22 cellular contexts compared by ENCODE assay signal in the genomic region with DNA sequence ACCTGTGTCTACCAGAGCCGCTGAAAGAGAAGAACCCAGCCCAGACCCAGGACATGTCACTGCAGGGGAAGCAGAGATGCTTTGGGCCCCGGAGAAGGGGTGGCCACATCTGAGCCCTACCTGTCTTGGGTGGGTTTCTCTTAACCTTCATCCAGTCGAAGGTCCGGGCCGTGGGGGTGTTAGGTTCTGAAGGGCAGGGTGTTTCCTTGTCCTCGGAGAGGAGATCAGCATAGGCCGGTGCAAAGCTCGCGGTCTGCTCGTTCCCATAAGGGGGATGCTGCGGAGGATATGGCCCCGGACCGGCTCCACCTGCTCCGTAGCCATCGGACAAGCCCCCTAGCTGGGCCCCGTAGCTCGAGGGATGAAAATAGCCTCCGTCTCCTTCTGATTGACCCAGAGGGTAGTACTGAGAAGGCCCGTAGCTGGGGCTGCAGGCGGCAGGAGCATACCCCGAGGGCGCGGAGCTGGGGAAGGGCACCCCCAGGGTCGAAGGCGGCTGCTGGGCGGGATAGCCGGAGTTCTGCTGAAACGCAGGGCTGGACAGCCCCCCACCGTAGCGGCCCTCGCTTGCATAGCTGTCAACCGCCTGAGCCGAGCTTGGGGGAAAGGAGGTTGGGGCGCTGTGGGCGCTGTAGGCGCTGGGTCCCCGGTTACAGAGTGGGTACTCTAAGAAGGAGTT. TPM values are rescaled to one million over a fixed set of nuclear protein-coding genes. Genes with fewer than 3 reads are reported as not detected.
A peak's percentile ranks its signal among the peaks of the same experiment; 100 is the strongest.
DNase-seq lines count a peak whose midpoint lies in the region; ATAC-seq and TF ChIP-seq lines count a peak whose summit lies in the region.
"Had no signal": no experiment of that assay in that cellular context is flagged by ENCODE, and none has a peak within 500 bp of the region (broad histone marks: within the 10 kb centered on the region; RNA-seq: fewer than 3 reads in every experiment).

No MANE protein-coding gene starts in this region.

- peaks cover 100% of the 10 kb centered on the region for H3K27me3 Mint-ChIP-seq in H9 (ENCODE audit: low read depth)
- H3K27me3 Mint-ChIP-seq in naive thymus-derived CD8-positive, alpha-beta T cell = peaks cover 13 to 23% (median 17%) of the 10 kb centered on the region in 5 donors

- H2BK5ac ChIP-seq in H9 (ENCODE audit: insufficient read length, low read length) = no peak overlapping the region

- H3K9ac ChIP-seq in H9 (ENCODE audit: extremely low read depth, insufficient read length, low read length) = no peak overlapping the region
- H3K9ac ChIP-seq in iPS-20b (ENCODE audit: low read depth, low read length) = no peak overlapping the region
- H3K9ac ChIP-seq: GM23248 had no signal

- H2BK20ac ChIP-seq in H9 (ENCODE audit: low read depth, low read length, poor library complexity, severe bottlenecking) = no peak overlapping the region

- H3K36me3 ChIP-seq in ectodermal cell (ENCODE audit: control insufficient read depth, insufficient read depth, low read length) = no peaks in the 10 kb centered on the region
- H3K36me3 ChIP-seq in iPS-20b (ENCODE audit: insufficient read depth, low read depth, low read length) = no peaks in the 10 kb centered on the region
- no peaks in the 10 kb centered on the region for H3K36me3 ChIP-seq in osteoblast (ENCODE audit: insufficient read depth, low read length)
- H3K36me3 ChIP-seq in OCI-LY7 (ENCODE audit: insufficient read depth, low read length) = no peaks in the 10 kb centered on the region
- H3K36me3 ChIP-seq: SJCRH30 had no signal

- H4K5ac ChIP-seq in H9 (ENCODE audit: insufficient read length, low read depth, low read length) = no peak overlapping the region

- no peaks in the 10 kb centered on the region for H3K23me2 ChIP-seq in H9 (ENCODE audit: insufficient read length, low read depth, low read length, poor library complexity, severe bottlenecking)

- no peak overlapping the region for H2AK5ac ChIP-seq in H9 (ENCODE audit: insufficient read length, low read length)

- H3K36me3 Mint-ChIP-seq in H9 (ENCODE audit: insufficient read depth in 1 of 3, low read depth in 3 of 3) = no peaks in the 10 kb centered on the region
- H3K36me3 Mint-ChIP-seq in naive thymus-derived CD8-positive, alpha-beta T cell = no peaks in the 10 kb centered on the region
- H3K36me3 Mint-ChIP-seq: IgD-negative memory B cell had no signal

- no peak overlapping the region for H3K4ac ChIP-seq in H9 (ENCODE audit: low read depth, low read length)

- H4K8ac ChIP-seq in H9 (replicated peaks; ENCODE audit: insufficient read length, low read depth, low read length) = no peak overlapping the region

- CTCF ChIA-PET in OCI-LY7 (lab: Charles Lee; ENCODE audit: unreplicated experiment) = no interaction called here

- H2BK120ac ChIP-seq in H9 (ENCODE audit: low read depth, low read length, poor library complexity, severe bottlenecking) = no peak overlapping the region

- H3K4me3 Mint-ChIP-seq in H9 = peak overlapping the region in 1 of 2 experiments; percentile 69; a peak in 1 of 5 replicates
- no peak overlapping the region for H3K4me3 Mint-ChIP-seq in naive thymus-derived CD8-positive, alpha-beta T cell
- H3K4me3 Mint-ChIP-seq: HFFc6, IgD-negative memory B cell had no signal

- H3K4me2 ChIP-seq in H9 (ENCODE audit: insufficient read depth, insufficient read length, low read length) (peak overlapping the region; percentile 23), osteoblast (ENCODE audit: insufficient read depth, low read length) (no peak overlapping the region), OCI-LY7 (ENCODE audit: low read length) (no peak overlapping the region)

- H3K56ac ChIP-seq in H9 (ENCODE audit: insufficient read length, low read depth, low read length) = no peak overlapping the region

- TF ChIP-seq CTCF in H9 (conservative IDR thresholded peaks at IDR 0.05) (no peak), osteoblast (IDR thresholded peaks at IDR 0.05; ENCODE audit: extremely low read depth, low read depth, low read length) (no peak), OCI-LY7 (conservative IDR thresholded peaks at IDR 0.05; ENCODE audit: low read length) (no peak)

- peaks cover 63% of the 10 kb centered on the region; the same call in 1 of the 2 replicates for H3K27me3 ChIP-seq in H9 (ENCODE audit: insufficient read depth, low read length)
- peaks cover 91% of the 10 kb centered on the region for H3K27me3 ChIP-seq in ectodermal cell (ENCODE audit: control insufficient read depth, insufficient read depth, low read length, poor library complexity, severe bottlenecking)
- peaks cover 99% of the 10 kb centered on the region for H3K27me3 ChIP-seq in iPS-20b (ENCODE audit: insufficient read depth, low read length)
- peaks cover 54% of the 10 kb centered on the region for H3K27me3 ChIP-seq in osteoblast (ENCODE audit: insufficient read depth, low read length)
- H3K27me3 ChIP-seq: SJCRH30 had no signal

- H4K91ac ChIP-seq in H9 (ENCODE audit: insufficient read length, low read depth, low read length) = no peak overlapping the region

- POLR2A ChIA-PET in naive thymus-derived CD8-positive, alpha-beta T cell (lab: Charles Lee) = no interaction called here
- POLR2A ChIA-PET in OCI-LY7 (lab: Charles Lee) = no interaction called here

- H2AFZ ChIP-seq in H9 (ENCODE audit: low read length) (no peak overlapping the region), osteoblast (ENCODE audit: low read length) (no peak overlapping the region), OCI-LY7 (ENCODE audit: low read length) (no peak overlapping the region)
- H2AFZ ChIP-seq: GM23248 had no signal

- no peak overlapping the region for H3T11ph ChIP-seq in H9 (ENCODE audit: low read length)

- BruUV-seq in OCI-LY7 (replicated peaks; lab: Mats Ljungman, UMichigan) = no TSS peak

- no peak overlapping the region for H3K27ac ChIP-seq in H9 (ENCODE audit: insufficient read length, low read depth, low read length)
- H3K27ac ChIP-seq in ectodermal cell (ENCODE audit: insufficient read depth, low read depth, low read length, poor library complexity, severe bottlenecking) = no peak overlapping the region
- H3K27ac ChIP-seq in iPS-20b (ENCODE audit: low read length) = no peak overlapping the region
- no peak overlapping the region for H3K27ac ChIP-seq in osteoblast (ENCODE audit: low read depth, low read length)
- H3K27ac ChIP-seq in OCI-LY7 (ENCODE audit: low read depth, low read length, poor library complexity, severe bottlenecking) = no peak overlapping the region
- H3K27ac ChIP-seq: GM23248, SJCRH30 had no signal

- H3K79me2 ChIP-seq in H9 (ENCODE audit: insufficient read depth, low read length) (no peaks in the 10 kb centered on the region), osteoblast (ENCODE audit: insufficient read depth, low read length) (no peaks in the 10 kb centered on the region), OCI-LY7 (ENCODE audit: insufficient read depth, low read depth, low read length) (no peaks in the 10 kb centered on the region)

- ATAC-seq in naive thymus-derived CD8-positive, alpha-beta T cell = no peak
- ATAC-seq in GM18909 (IDR thresholded peaks at IDR 0.05; ENCODE audit: poor library complexity, unreplicated experiment) = no peak
- ATAC-seq: GM12878 had no signal

- H3K23ac ChIP-seq in H9 (ENCODE audit: insufficient read length, low read depth, low read length) = no peak overlapping the region

- no peak overlapping the region for H3K27ac Mint-ChIP-seq in H9
- H3K27ac Mint-ChIP-seq in naive thymus-derived CD8-positive, alpha-beta T cell = no peak overlapping the region
- H3K27ac Mint-ChIP-seq: HFFc6 had no signal

- H4K20me1 ChIP-seq in H9 (ENCODE audit: control insufficient read depth, insufficient read depth, insufficient read length) (no peaks in the 10 kb centered on the region), osteoblast (ENCODE audit: insufficient read depth, low read length) (no peaks in the 10 kb centered on the region), OCI-LY7 (ENCODE audit: insufficient read depth, low read length) (no peaks in the 10 kb centered on the region)

- DNase-seq in H9 = peak; percentile 55
- peak; percentile 57 for DNase-seq in osteoblast (ENCODE audit: insufficient read length, low spot score, missing footprints)
- DNase-seq in hypothalamus (lab: John Stamatoyannopoulos, UW) = no peak
- DNase-seq in naive thymus-derived CD8-positive, alpha-beta T cell = no peak
- no peak for DNase-seq in OCI-LY7 (ENCODE audit: low spot score)
- DNase-seq: AML-193, Caco-2, DMS53, GM23248, HFFc6, NCI-H1417 treated with DMSO at 0.1 percent for 48 hours, NCI-H2029 treated with DMSO at 0.1 percent for 48 hours, NCI-H524, SJCRH30 had no signal

- H3K9me3 Mint-ChIP-seq in H9 = peaks cover 4 to 10% of the 10 kb centered on the region in 2 experiments; a peak in 3 of 5 replicates
- peaks cover 0 to 2% (median 0%) of the 10 kb centered on the region in 9 donors for H3K9me3 Mint-ChIP-seq in naive thymus-derived CD8-positive, alpha-beta T cell
- H3K9me3 Mint-ChIP-seq: HFFc6, IgD-negative memory B cell had no signal

- no CpG with 5 or more reads among the region's 37 CpGs for WGBS in H9 (ENCODE audit: extremely low coverage, insufficient read length, low lambda C conversion rate)
- 26 to 29% methylated on average over 37 of the region's 37 CpGs for WGBS in ectodermal cell, 2 experiments

- peaks cover 28 to 50% of the 10 kb centered on the region in 2 experiments for H3K4me1 Mint-ChIP-seq in H9
- peaks cover 2 to 14% (median 11%) of the 10 kb centered on the region in 4 donors for H3K4me1 Mint-ChIP-seq in naive thymus-derived CD8-positive, alpha-beta T cell

- no peaks in the 10 kb centered on the region for H3K9me2 ChIP-seq in OCI-LY7 (ENCODE audit: insufficient read depth, low read length)

- no peaks in the 10 kb centered on the region for H3K79me1 ChIP-seq in H9 (ENCODE audit: insufficient read depth, low read depth, low read length, poor library complexity, severe bottlenecking)

- H3K4me3 ChIP-seq in ectodermal cell (ENCODE audit: insufficient read depth, low read depth, low read length) (peak overlapping the region; percentile 12), iPS-20b (ENCODE audit: low read length) (peak overlapping the region; percentile 44), osteoblast (ENCODE audit: insufficient read depth, low read length) (no peak overlapping the region), OCI-LY7 (ENCODE audit: low read depth, low read length, poor library complexity, severe bottlenecking) (no peak overlapping the region)
- H3K4me3 ChIP-seq: GM12878, GM23248, SJCRH30 had no signal

- no peak overlapping the region for H2BK15ac ChIP-seq in H9 (ENCODE audit: low read depth, low read length)

- H3K14ac ChIP-seq in H9 (ENCODE audit: insufficient read depth, low read length) = no peak overlapping the region; the same call in 1 of the 2 replicates

- H3K4me1 ChIP-seq in H9 (ENCODE audit: insufficient read depth, low read length) (peaks cover 8% of the 10 kb centered on the region; the same call in 1 of the 2 replicates), ectodermal cell (ENCODE audit: control insufficient read depth, insufficient read depth, low read length) (peaks cover 32% of the 10 kb centered on the region), iPS-20b (ENCODE audit: insufficient read depth, low read length) (peaks cover 19% of the 10 kb centered on the region), osteoblast (ENCODE audit: insufficient read depth, low read length) (no peaks in the 10 kb centered on the region), OCI-LY7 (ENCODE audit: insufficient read depth, low read length, poor library complexity, severe bottlenecking) (no peaks in the 10 kb centered on the region)

- H3K9me3 ChIP-seq in H9 (ENCODE audit: control insufficient read depth, low read depth, low read length) (no peaks in the 10 kb centered on the region), ectodermal cell (ENCODE audit: control insufficient read depth, low read length) (no peaks in the 10 kb centered on the region), iPS-20b (ENCODE audit: insufficient read depth, low read depth, low read length) (no peaks in the 10 kb centered on the region), osteoblast (ENCODE audit: low read depth, low read length) (no peaks in the 10 kb centered on the region), OCI-LY7 (ENCODE audit: low read length) (no peaks in the 10 kb centered on the region)
- H3K9me3 ChIP-seq: Caco-2, SJCRH30 had no signal

- no peak overlapping the region for H3K18ac ChIP-seq in H9 (ENCODE audit: insufficient read length, low read depth, low read length)

- intact Hi-C loops in OCI-LY7 (cut with micrococcal nuclease; ENCODE audit: unreplicated experiment) = no loop called here

- no peak overlapping the region for H2BK12ac ChIP-seq in H9 (ENCODE audit: insufficient read length, low read depth, low read length)

RNA-seq across cellular contexts. Expression of a gene that starts 0.5 kb away (rescaled TPM):
- total RNA-seq in H9 (2021) (not detected in 2 replicates), osteoblast (not detected in 2 replicates), OCI-LY7 (2022) (not detected in 2 replicates)
- polyA plus RNA-seq in ectodermal cell (2013, experiment 1 of 4) = 8.4 TPM
- 6.0 TPM for polyA plus RNA-seq in ectodermal cell (2013, experiment 2 of 4)
- polyA plus RNA-seq in ectodermal cell (2013, experiment 3 of 4) = 19.2 TPM
- polyA plus RNA-seq in ectodermal cell (2013, experiment 4 of 4) = 20.3 TPM
- not detected for total RNA-seq in naive thymus-derived CD8-positive, alpha-beta T cell
- not detected for polyA plus RNA-seq in naive thymus-derived CD8-positive, alpha-beta T cell
- not detected in 2 replicates for total RNA-seq in OCI-LY7 (2014; rRNA removed; shearing (Covaris generic))
- total RNA-seq: A673, Caco-2, GM12878, GM23248, HFFc6, LHCN-M2, RPMI7951, SJCRH30 had no signal
- polyA plus RNA-seq: GM12878, GM23248, IgD-negative memory B cell had no signal

RNA-seq across cellular contexts. Expression of a gene that starts 14.6 kb away (rescaled TPM):
- not detected in 2 replicates for total RNA-seq in H9 (2021)
- polyA plus RNA-seq in ectodermal cell (2013, experiment 1 of 4) = 14.8 TPM
- polyA plus RNA-seq in ectodermal cell (2013, experiment 2 of 4) = 8.5 TPM
- polyA plus RNA-seq in ectodermal cell (2013, experiment 3 of 4) = 31.7 TPM
- polyA plus RNA-seq in ectodermal cell (2013, experiment 4 of 4) = 32.8 TPM
- total RNA-seq in osteoblast = 2.1 and 3.3 TPM in 2 replicates
- 10 to 100 TPM; 31.9 to 32.4 TPM for total RNA-seq in naive thymus-derived CD8-positive, alpha-beta T cell
- polyA plus RNA-seq in naive thymus-derived CD8-positive, alpha-beta T cell = 10 to 100 TPM in 1 of 3 donors, 1 to 10 TPM in 2; 7.6 to 16.4 (median 8.2) TPM
- total RNA-seq in OCI-LY7 (2014; rRNA removed; shearing (Covaris generic)) = not detected in 2 replicates
- total RNA-seq in OCI-LY7 (2022) = not detected in 2 replicates
- total RNA-seq: HFFc6 had no signal

RNA-seq across cellular contexts. Expression of a gene that starts 47.8 kb away (rescaled TPM):
- total RNA-seq in H9 (2021) (not detected in 2 replicates), osteoblast (0.29 and 0.36 TPM in 2 replicates), OCI-LY7 (2022) (8.9 and 9.2 TPM in 2 replicates)
- polyA plus RNA-seq in ectodermal cell (2013, experiment 1 of 4) = 0.50 TPM
- 0.39 TPM for polyA plus RNA-seq in ectodermal cell (2013, experiment 2 of 4)
- 1.8 TPM for polyA plus RNA-seq in ectodermal cell (2013, experiment 3 of 4)
- polyA plus RNA-seq in ectodermal cell (2013, experiment 4 of 4) = 0.89 TPM
- 1 to 10 TPM; 1.8 to 2.3 TPM for total RNA-seq in naive thymus-derived CD8-positive, alpha-beta T cell
- under 1 TPM in 2 of 3 donors, not detected in 1; 0.06 TPM for polyA plus RNA-seq in naive thymus-derived CD8-positive, alpha-beta T cell
- 7.2 and 7.4 TPM in 2 replicates for total RNA-seq in OCI-LY7 (2014; rRNA removed; shearing (Covaris generic))
- total RNA-seq: HFFc6 had no signal

RNA-seq across cellular contexts. Expression of a gene that starts 59.7 kb away (rescaled TPM):
- not detected in 2 replicates for total RNA-seq in H9 (2021)
- polyA plus RNA-seq in ectodermal cell (2013, experiment 1 of 4) = 2.6 TPM
- 1.8 TPM for polyA plus RNA-seq in ectodermal cell (2013, experiment 2 of 4)
- polyA plus RNA-seq in ectodermal cell (2013, experiment 3 of 4) = 8.2 TPM
- 4.9 TPM for polyA plus RNA-seq in ectodermal cell (2013, experiment 4 of 4)
- 1.5 and 1.8 TPM in 2 replicates for total RNA-seq in osteoblast
- total RNA-seq in naive thymus-derived CD8-positive, alpha-beta T cell = 1 to 10 TPM; 7.2 to 8.1 TPM
- under 1 TPM in 1 of 3 donors, not detected in 2; 0.19 TPM for polyA plus RNA-seq in naive thymus-derived CD8-positive, alpha-beta T cell
- total RNA-seq in OCI-LY7 (2014; rRNA removed; shearing (Covaris generic)) = 7.7 and 14.0 TPM in 2 replicates
- total RNA-seq in OCI-LY7 (2022) = 13.0 and 14.6 TPM in 2 replicates
- total RNA-seq: HFFc6 had no signal

Comparison
In these comparisons a context has a peak if more than half of its experiments do, and no peak if none do; other contexts are left out.
1. DNase-seq: peak in H9 (single experiment) and osteoblast (single experiment); none in hypothalamus (0 of 51), naive thymus-derived CD8-positive, alpha-beta T cell (0 of 10) and OCI-LY7 (single experiment).
2. H3K4me3 ChIP-seq: peak in ectodermal cell (single experiment) and iPS-20b (single experiment); none in osteoblast (single experiment) and OCI-LY7 (single experiment).